Comparison of ENCODE assay signal across 8 cellular contexts in genomic region chr5:135246923-135247795, GRCh38.
A peak's percentile ranks its signal among the peaks of the same experiment; 100 is the strongest.
DNase-seq lines count a peak whose midpoint lies in the region; ATAC-seq, FAIRE-seq and TF ChIP-seq lines count a peak whose summit lies in the region.

No MANE protein-coding gene starts in this region.

- no peak for TF ChIP-seq CTCF in HepG2 (CRISPR knock-in tag; IDR thresholded peaks at IDR 0.05)

- H3K4me2 ChIP-seq in BLaER1 (0 out of 2 replicates have a peak overlapping the region, but pooled peaks have one; percentile 64), HepG2 (ENCODE audit: low read depth, low read length) (no peak overlapping the region)

- H3K4me1 ChIP-seq in BLaER1, result peaks cover 40% of the 10 kb centered on the region
- peaks cover 50% of the 10 kb centered on the region for H3K4me1 ChIP-seq in HepG2 (ENCODE audit: insufficient read depth, low read length)

- H3K4me3 ChIP-seq in BLaER1 (no peak overlapping the region), HepG2 (replicated peaks in 1 of 3; ENCODE audit: insufficient read depth in 1 of 3, low read depth in 2 of 3, low read length in 3 of 3) (no peak overlapping the region)

- DNase-seq in LHCN-M2 (ENCODE audit: low read depth) (peak; percentile 93), amniotic epithelial cell (ENCODE audit: low read depth) (peak; percentile 97), HepG2 (ENCODE audit: low spot score) (no peak), NCI-H1105 treated with DMSO at 0.1 percent for 48 hours (lab: John Stamatoyannopoulos, UW) (no peak), T-helper 17 cell (no peak)
- DNase-seq in activated CD4-positive, alpha-beta T cell treated with anti-CD3 and anti-CD28 coated beads for 4 hours, result no peak

- no peak for TF ChIP-seq POLR2A in HepG2 (IDR thresholded peaks at IDR 0.05; ENCODE audit: insufficient read depth in 1 of 2, low read depth in 2 of 2, low read length in 2 of 2)

- no peak for ATAC-seq in HepG2
- ATAC-seq in T-helper 17 cell, result no peak
- no peak for ATAC-seq in HG02571 (IDR thresholded peaks at IDR 0.05; ENCODE audit: unreplicated experiment)

- no peaks in the 10 kb centered on the region for H3K27me3 ChIP-seq in BLaER1
- no peaks in the 10 kb centered on the region for H3K27me3 ChIP-seq in HepG2 (ENCODE audit: control insufficient read depth in 1 of 2, insufficient read depth in 2 of 2, low read length in 2 of 2)

- in situ Hi-C loops in HepG2 (cut with HindIII; ENCODE audit: extremely low pct_ligation_motif_present, low pct_unique_long_range_greater_than_20kb), result no loop called here

- no peaks in the 10 kb centered on the region for H3K36me3 Mint-ChIP-seq in T-helper 17 cell (ENCODE audit: low read depth)

- peaks cover 15% of the 10 kb centered on the region for H3K27me3 Mint-ChIP-seq in T-helper 17 cell

- TF ChIP-seq RAD21 in HepG2 (CRISPR knock-in tag; IDR thresholded peaks at IDR 0.05), result no peak

- peaks cover 5% of the 10 kb centered on the region for H3K4me1 Mint-ChIP-seq in T-helper 17 cell

- H3K79me2 ChIP-seq in HepG2 (ENCODE audit: insufficient read depth, low read length), result no peaks in the 10 kb centered on the region

- H3K9ac ChIP-seq in BLaER1 (no peak overlapping the region), HepG2 (ENCODE audit: insufficient read depth, low read depth, low read length) (no peak overlapping the region)

- no TSS peak for BruUV-seq in HepG2 (replicated peaks; lab: Mats Ljungman, UMichigan)

- POLR2A ChIA-PET in HepG2 (lab: Yijun Ruan, JAX), result interaction anchor here (1.4 to 3.1 kb wide), 4 partner anchors 13 to 18 kb away, joined by 3 to 10 read pairs (median 6); no protein-coding TSS in a partner anchor

- no peak for FAIRE-seq in HepG2 (lab: Jason Lieb, UNC)

- no peaks in the 10 kb centered on the region for H3K36me3 ChIP-seq in BLaER1
- H3K36me3 ChIP-seq in HepG2 (replicated peaks in 1 of 2; ENCODE audit: control insufficient read depth in 1 of 2, insufficient read depth in 2 of 2, low read length in 2 of 2), result no peaks in the 10 kb centered on the region

- TF ChIP-seq EP300 in HepG2 (IDR thresholded peaks at IDR 0.05; ENCODE audit: low read depth in 2 of 2, low read length in 2 of 2) (no peak), HepG2 (CRISPR knock-in tag; IDR thresholded peaks at IDR 0.05; ENCODE audit: borderline replicate concordance) (no peak)

- H3K27ac ChIP-seq in BLaER1, result no peak overlapping the region
- no peak overlapping the region for H3K27ac ChIP-seq in HepG2 (ENCODE audit: extremely low read length, insufficient read depth, low read length)

- no peak overlapping the region for H3K27ac Mint-ChIP-seq in T-helper 17 cell

- no peak overlapping the region for H2AFZ ChIP-seq in HepG2 (ENCODE audit: low read length)

- intact Hi-C loops in HepG2 (cut with micrococcal nuclease; ENCODE audit: unreplicated experiment), result no loop called here

- 69% methylated on average over 19 of the region's 28 CpGs for WGBS in HepG2 (ENCODE audit: low lambda C conversion rate)

- CTCF ChIA-PET in HepG2 (lab: Yijun Ruan, JAX; ENCODE audit: low intra/inter-chr PET ratio, low total read pairs), result no interaction called here

- H3K9me3 ChIP-seq in BLaER1 (peaks cover 7% of the 10 kb centered on the region), HepG2 (ENCODE audit: low read length) (no peaks in the 10 kb centered on the region), T-helper 17 cell (ENCODE audit: control insufficient read depth, low read length, poor library complexity, severe bottlenecking) (no peaks in the 10 kb centered on the region)

- no peak overlapping the region for H3K4me3 Mint-ChIP-seq in T-helper 17 cell

- no peaks in the 10 kb centered on the region for H4K20me1 ChIP-seq in BLaER1
- no peaks in the 10 kb centered on the region for H4K20me1 ChIP-seq in HepG2 (ENCODE audit: insufficient read depth, low read length)

TF ChIP-seq in HepG2, 621 proteins besides CTCF, POLR2A, EP300 and RAD21 (continues in another document):
- TF ChIP-seq FOXA1 (IDR thresholded peaks at IDR 0.05), result no peak
- peak; percentile 70 for TF ChIP-seq FOXA1 (CRISPR knock-in tag; IDR thresholded peaks at IDR 0.05)
- 0 out of 4 replicates have a peak, but pooled peaks of 1 of the 2 experiments have one; percentile 18 for TF ChIP-seq MAFK (conservative IDR thresholded peaks at IDR 0.05 in 1 of 2, IDR thresholded peaks at IDR 0.05 in 1 of 2; ENCODE audit: low read length in 2 of 2)
- TF ChIP-seq FOSL2 (CRISPR knock-in tag; IDR thresholded peaks at IDR 0.05), result peak; percentile 54; the same call in 1 of the 2 replicates
- TF ChIP-seq LRRFIP1 (CRISPR knock-in tag; conservative IDR thresholded peaks at IDR 0.05), result no peak
- TF ChIP-seq ZNF30 (CRISPR knock-in tag; IDR thresholded peaks at IDR 0.05), result no peak
- TF ChIP-seq IRF2 (CRISPR knock-in tag; IDR thresholded peaks at IDR 0.05), result no peak
- TF ChIP-seq ZBTB33 (CRISPR knock-in tag; IDR thresholded peaks at IDR 0.05), result peak; percentile 93
- no peak for TF ChIP-seq TEF (CRISPR knock-in tag; IDR thresholded peaks at IDR 0.05)
- TF ChIP-seq ZSCAN22 (CRISPR knock-in tag; IDR thresholded peaks at IDR 0.05), result no peak
- TF ChIP-seq PBX2 (CRISPR knock-in tag; IDR thresholded peaks at IDR 0.05), result no peak
- TF ChIP-seq FOXJ3 (CRISPR knock-in tag; IDR thresholded peaks at IDR 0.05; ENCODE audit: borderline replicate concordance), result no peak
- TF ChIP-seq NR2F6 (IDR thresholded peaks at IDR 0.05), result 0 out of 2 replicates have a peak, but pooled peaks have one; percentile 36
- TF ChIP-seq NR2F6 (CRISPR knock-in tag; IDR thresholded peaks at IDR 0.05), result no peak
- TF ChIP-seq PITX1 (CRISPR knock-in tag; IDR thresholded peaks at IDR 0.05), result peak; percentile 95
- TF ChIP-seq ZNF615 (CRISPR knock-in tag; IDR thresholded peaks at IDR 0.05; ENCODE audit: borderline replicate concordance), result no peak
- peak; percentile 50 for TF ChIP-seq FOXA3 (CRISPR knock-in tag; IDR thresholded peaks at IDR 0.05)

Comparison
In these comparisons a context has a peak if more than half of its experiments do, and no peak if none do; other contexts are left out.
1. DNase-seq: peak in LHCN-M2 (single experiment) and amniotic epithelial cell (single experiment); none in HepG2 (single experiment), NCI-H1105 treated with DMSO at 0.1 percent for 48 hours (single experiment), T-helper 17 cell (0 of 3) and activated CD4-positive, alpha-beta T cell treated with anti-CD3 and anti-CD28 coated beads for 4 hours (0 of 2).